In genomic region chr20:33954504-33954903, GRCh38 we compare ENCODE assay signal across 35 cellular contexts.
"Had no signal": no experiment of that assay in that cellular context is flagged by ENCODE, and none has a peak within 500 bp of the region (broad histone marks: within the 10 kb centered on the region; RNA-seq: fewer than 3 reads in every experiment).

No MANE protein-coding gene starts in this region.

- H3K27me3 ChIP-seq: MG63 had no signal

- H3K9ac ChIP-seq: KMS-11 had no signal

- H3K27ac ChIP-seq: KMS-11 had no signal

- DNase-seq: Karpas-422, Kasumi-1, MG63, MM.1S, MV-4-11, NCI-H1048, NCI-H1092, NCI-H1092 treated with DMSO at 0.1 percent for 48 hours, NCI-H1105, NCI-H1105 treated with DMSO at 0.1 percent for 48 hours, NCI-H1417, NCI-H1417 treated with DMSO at 0.1 percent for 48 hours, NCI-H1436, NCI-H1436 treated with DMSO at 0.1 percent for 48 hours, NCI-H146, NCI-H1694, NCI-H1694 treated with DMSO at 0.1 percent for 48 hours, NCI-H187, NCI-H187 treated with DMSO at 0.1 percent for 48 hours, NCI-H1930, NCI-H2029, NCI-H2029 treated with DMSO at 0.1 percent for 48 hours, NCI-H2081, NCI-H2081 treated with DMSO at 0.1 percent for 48 hours, NCI-H2107, NCI-H2171, NCI-H2171 treated with DMSO at 0.1 percent for 48 hours, NCI-H2227 treated with DMSO at 0.1 percent for 48 hours, NCI-H226, NCI-H345, NCI-H446, NCI-H446 treated with DMSO at 0.1 percent for 48 hours, NCI-H510A, NCI-H524 had no signal

- H3K4me2 ChIP-seq: KMS-11 had no signal

- H3K9me3 ChIP-seq: MG63 had no signal

- H3K4me3 ChIP-seq: MG63 had no signal

- H3K36me3 ChIP-seq: MG63 had no signal
